9 cellular contexts compared by ENCODE assay signal in genomic region chr13:44758595-44759221, GRCh38.
DNase-seq lines count a peak whose midpoint lies in the region; ATAC-seq and TF ChIP-seq lines count a peak whose summit lies in the region.
"Had no signal": no experiment of that assay in that cellular context is flagged by ENCODE, and none has a peak within 500 bp of the region (broad histone marks: within the 10 kb centered on the region; RNA-seq: fewer than 3 reads in every experiment).

No MANE protein-coding gene starts in this region.

- H3K36me3 ChIP-seq in ACC112 (ENCODE audit: insufficient read depth, low read length) (no peaks in the 10 kb centered on the region), GM23338 (ENCODE audit: insufficient read depth) (no peaks in the 10 kb centered on the region), left lung (no peaks in the 10 kb centered on the region)
- H3K36me3 ChIP-seq: tibial artery had no signal

- H3K4me3 ChIP-seq in ACC112 (ENCODE audit: low read depth, low read length), result peak overlapping the region; percentile 18; the same call in 1 of the 2 replicates
- H3K4me3 ChIP-seq in GM23338, result no peak overlapping the region
- no peak overlapping the region for H3K4me3 ChIP-seq in left lung
- H3K4me3 ChIP-seq: tibial artery had no signal

- no peaks in the 10 kb centered on the region for H3K9me2 ChIP-seq in GM23338 (ENCODE audit: insufficient read depth)

- peaks cover 38% of the 10 kb centered on the region for H3K4me1 ChIP-seq in ACC112 (ENCODE audit: control insufficient read depth, insufficient read depth, low read length, unreplicated experiment)
- no peaks in the 10 kb centered on the region for H3K4me1 ChIP-seq in GM23338 (ENCODE audit: insufficient read depth)
- H3K4me1 ChIP-seq in left lung, result no peaks in the 10 kb centered on the region

- H3K36me3 Mint-ChIP-seq in GM23338 (ENCODE audit: low read depth), result no peaks in the 10 kb centered on the region
- no peaks in the 10 kb centered on the region for H3K36me3 Mint-ChIP-seq in activated T-helper 17 cell treated with anti-CD3 and anti-CD28 coated beads, Interleukin-2, amount 50 U/mL, for 72 hours (ENCODE audit: low read depth)

- H3K9me3 Mint-ChIP-seq in GM23338, result no peaks in the 10 kb centered on the region
- peaks cover 4% of the 10 kb centered on the region for H3K9me3 Mint-ChIP-seq in activated T-helper 17 cell treated with anti-CD3 and anti-CD28 coated beads, Interleukin-2, amount 50 U/mL, for 72 hours

- H3K27me3 ChIP-seq in ACC112 (ENCODE audit: insufficient read depth, low read length) (no peaks in the 10 kb centered on the region), GM23338 (ENCODE audit: insufficient read depth) (no peaks in the 10 kb centered on the region), left lung (no peaks in the 10 kb centered on the region)
- H3K27me3 ChIP-seq: tibial artery had no signal

- H3K27ac Mint-ChIP-seq in GM23338, result no peak overlapping the region
- peak overlapping the region; percentile 61 for H3K27ac Mint-ChIP-seq in activated T-helper 17 cell treated with anti-CD3 and anti-CD28 coated beads, Interleukin-2, amount 50 U/mL, for 72 hours

- no peak for DNase-seq in GM23338 (ENCODE audit: low spot score)
- DNase-seq in left lung, result no peak
- DNase-seq in SKM-1 (lab: John Stamatoyannopoulos, UW; ENCODE audit: unreplicated experiment), result no peak
- no peak for DNase-seq in NCI-H446 (lab: John Stamatoyannopoulos, UW)
- DNase-seq in midbrain (lab: John Stamatoyannopoulos, UW), result no peak
- DNase-seq in GM10266 (ENCODE audit: extremely low spot score), result no peak
- DNase-seq: tibial artery had no signal

- no peak for TF ChIP-seq CTCF in GM23338 (conservative IDR thresholded peaks at IDR 0.05; ENCODE audit: low read depth in 2 of 2)
- TF ChIP-seq CTCF in left lung (IDR thresholded peaks at IDR 0.05), result no peak
- TF ChIP-seq CTCF in GM10266 (IDR thresholded peaks at IDR 0.05; ENCODE audit: control insufficient read depth, insufficient read depth, low read depth, missing control alignments), result no peak

- no peak overlapping the region for H3K4me3 Mint-ChIP-seq in GM23338
- peak overlapping the region; percentile 45 for H3K4me3 Mint-ChIP-seq in activated T-helper 17 cell treated with anti-CD3 and anti-CD28 coated beads, Interleukin-2, amount 50 U/mL, for 72 hours

- ATAC-seq in GM23338 (no peak), left lung (peak; percentile 45)
- ATAC-seq in activated T-helper 17 cell treated with anti-CD3 and anti-CD28 coated beads, Interleukin-2, amount 50 U/mL, for 72 hours (replicated peaks), result peak; percentile 95

- no peaks in the 10 kb centered on the region for H3K9me3 ChIP-seq in left lung
- H3K9me3 ChIP-seq: tibial artery had no signal

- peaks cover 16% of the 10 kb centered on the region; the same call in 2 of the 3 replicates for H3K4me1 Mint-ChIP-seq in GM23338
- peaks cover 21% of the 10 kb centered on the region for H3K4me1 Mint-ChIP-seq in activated T-helper 17 cell treated with anti-CD3 and anti-CD28 coated beads, Interleukin-2, amount 50 U/mL, for 72 hours

- H2AFZ ChIP-seq in ACC112 (ENCODE audit: low read length, unreplicated experiment) (peak overlapping the region; percentile 65), GM23338 (peak overlapping the region; percentile 76)

- H3K27ac ChIP-seq in ACC112 (ENCODE audit: low read depth, low read length), result peak overlapping the region; percentile 87
- H3K27ac ChIP-seq in GM23338 (ENCODE audit: low read depth), result no peak overlapping the region
- H3K27ac ChIP-seq in left lung, result no peak overlapping the region

- intact Hi-C loops in left lung (cut with DNase I), result no loop called here

- H4K20me1 ChIP-seq in GM23338 (replicated peaks; ENCODE audit: insufficient read depth), result no peaks in the 10 kb centered on the region

- no peaks in the 10 kb centered on the region for H3F3A ChIP-seq in GM23338 (replicated peaks; ENCODE audit: low read depth)

- no peak overlapping the region for H3K4me2 ChIP-seq in GM23338

- H3K79me2 ChIP-seq in ACC112 (ENCODE audit: control insufficient read depth, insufficient read depth, low read length, unreplicated experiment), result no peaks in the 10 kb centered on the region
- H3K79me2 ChIP-seq in GM23338 (replicated peaks; ENCODE audit: insufficient read depth), result no peaks in the 10 kb centered on the region

- peaks cover 10% of the 10 kb centered on the region for H3K27me3 Mint-ChIP-seq in GM23338 (ENCODE audit: insufficient read depth, low read depth, poor library complexity)
- no peaks in the 10 kb centered on the region for H3K27me3 Mint-ChIP-seq in activated T-helper 17 cell treated with anti-CD3 and anti-CD28 coated beads, Interleukin-2, amount 50 U/mL, for 72 hours

TF ChIP-seq in GM23338, 12 proteins besides CTCF, POLR2A, EP300 and RAD21 (continues in another document):
- TF ChIP-seq ZNF114 (CRISPR knock-in tag; IDR thresholded peaks at IDR 0.05), result no peak
- TF ChIP-seq NANOG (IDR thresholded peaks at IDR 0.05; ENCODE audit: borderline replicate concordance), result no peak
- TF ChIP-seq POLR2AphosphoS5 (IDR thresholded peaks at IDR 0.05; ENCODE audit: low read depth), result no peak
- no peak for TF ChIP-seq STAT1 (IDR thresholded peaks at IDR 0.05; ENCODE audit: unreplicated experiment)
- TF ChIP-seq EZH2phosphoT487 (IDR thresholded peaks at IDR 0.05; ENCODE audit: unreplicated experiment), result no peak
- TF ChIP-seq, protein P1, sequence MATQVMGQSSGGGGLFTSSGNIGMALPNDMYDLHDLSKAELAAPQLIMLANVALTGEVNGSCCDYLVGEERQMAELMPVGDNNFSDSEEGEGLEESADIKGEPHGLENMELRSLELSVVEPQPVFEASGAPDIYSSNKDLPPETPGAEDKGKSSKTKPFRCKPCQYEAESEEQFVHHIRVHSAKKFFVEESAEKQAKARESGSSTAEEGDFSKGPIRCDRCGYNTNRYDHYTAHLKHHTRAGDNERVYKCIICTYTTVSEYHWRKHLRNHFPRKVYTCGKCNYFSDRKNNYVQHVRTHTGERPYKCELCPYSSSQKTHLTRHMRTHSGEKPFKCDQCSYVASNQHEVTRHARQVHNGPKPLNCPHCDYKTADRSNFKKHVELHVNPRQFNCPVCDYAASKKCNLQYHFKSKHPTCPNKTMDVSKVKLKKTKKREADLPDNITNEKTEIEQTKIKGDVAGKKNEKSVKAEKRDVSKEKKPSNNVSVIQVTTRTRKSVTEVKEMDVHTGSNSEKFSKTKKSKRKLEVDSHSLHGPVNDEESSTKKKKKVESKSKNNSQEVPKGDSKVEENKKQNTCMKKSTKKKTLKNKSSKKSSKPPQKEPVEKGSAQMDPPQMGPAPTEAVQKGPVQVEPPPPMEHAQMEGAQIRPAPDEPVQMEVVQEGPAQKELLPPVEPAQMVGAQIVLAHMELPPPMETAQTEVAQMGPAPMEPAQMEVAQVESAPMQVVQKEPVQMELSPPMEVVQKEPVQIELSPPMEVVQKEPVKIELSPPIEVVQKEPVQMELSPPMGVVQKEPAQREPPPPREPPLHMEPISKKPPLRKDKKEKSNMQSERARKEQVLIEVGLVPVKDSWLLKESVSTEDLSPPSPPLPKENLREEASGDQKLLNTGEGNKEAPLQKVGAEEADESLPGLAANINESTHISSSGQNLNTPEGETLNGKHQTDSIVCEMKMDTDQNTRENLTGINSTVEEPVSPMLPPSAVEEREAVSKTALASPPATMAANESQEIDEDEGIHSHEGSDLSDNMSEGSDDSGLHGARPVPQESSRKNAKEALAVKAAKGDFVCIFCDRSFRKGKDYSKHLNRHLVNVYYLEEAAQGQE (IDR thresholded peaks at IDR 0.05; ENCODE audit: unreplicated experiment), result no peak
- no peak for TF ChIP-seq ETS1 (IDR thresholded peaks at IDR 0.05)
